Comparison of ENCODE assay signal across 22 cellular contexts in the genomic region with DNA sequence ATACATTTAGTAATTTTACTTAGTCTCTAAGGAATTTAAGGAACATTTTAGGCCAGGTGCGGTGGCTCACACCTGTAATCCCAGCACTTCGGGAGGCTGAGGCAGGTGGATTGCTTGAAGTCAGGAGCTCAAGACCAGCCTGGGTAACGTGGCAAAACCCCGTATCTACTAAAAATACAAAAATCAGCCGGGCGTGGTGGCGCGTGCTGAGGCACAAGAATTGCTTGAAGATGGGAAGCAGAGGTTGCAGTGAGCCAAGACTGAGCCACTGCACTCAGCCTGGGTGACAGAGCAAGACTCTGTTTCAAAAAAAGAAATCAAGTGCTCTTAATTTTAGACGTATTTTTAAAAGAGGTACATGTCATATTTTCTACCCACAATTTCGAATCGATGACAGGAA. TPM values are rescaled to one million over a fixed set of nuclear protein-coding genes. Genes with fewer than 3 reads are reported as not detected.
DNase-seq lines count a peak whose midpoint lies in the region; FAIRE-seq and TF ChIP-seq lines count a peak whose summit lies in the region.
"Had no signal": no experiment of that assay in that cellular context is flagged by ENCODE, and none has a peak within 500 bp of the region (broad histone marks: within the 10 kb centered on the region; RNA-seq: fewer than 3 reads in every experiment).

No MANE protein-coding gene starts in this region.

- peak overlapping the region; percentile 66 for H3K4me3 Mint-ChIP-seq in neural crest cell
- H3K4me3 Mint-ChIP-seq: GM23338 had no signal

- H3K27ac Mint-ChIP-seq in neural crest cell (ENCODE audit: unreplicated experiment) = no peak overlapping the region
- H3K27ac Mint-ChIP-seq: GM23338 had no signal

- intact Hi-C loops in esophagus squamous epithelium (cut with DNase I) = no loop called here

- no peak for DNase-seq in GM12892 (ENCODE audit: insufficient read length)
- DNase-seq in neural crest cell (ENCODE audit: low read depth, low spot score) = no peak
- DNase-seq in NCI-H345 (lab: John Stamatoyannopoulos, UW) = no peak
- no peak for DNase-seq in esophagus squamous epithelium (lab: John Stamatoyannopoulos, UW)
- DNase-seq in G401 (ENCODE audit: low spot score) = no peak
- DNase-seq: AML-193, DMS53, NCI-H1105 treated with DMSO at 0.1 percent for 48 hours, NCI-H2029 treated with DMSO at 0.1 percent for 48 hours, NCI-H2171 treated with DMSO at 0.1 percent for 48 hours, NCI-H446, SJCRH30, T-helper 1 cell had no signal

- no peak overlapping the region for H2AFZ ChIP-seq in OCI-LY1 (ENCODE audit: low read length)
- H2AFZ ChIP-seq: GM23338 had no signal

- TF ChIP-seq POLR2A in GM12892 (IDR thresholded peaks at IDR 0.05; ENCODE audit: low read depth, low read length) (no peak), esophagus squamous epithelium (IDR thresholded peaks at IDR 0.05) (no peak)

- peak; percentile 51 for FAIRE-seq in GM12892 (lab: Jason Lieb, UNC)
- FAIRE-seq: D721Med, K562, RCC 7860 had no signal

- no peaks in the 10 kb centered on the region for H3K27me3 Mint-ChIP-seq in neural crest cell (ENCODE audit: low read depth)

- H3K27me3 ChIP-seq in BLaER1 treated with 17β-estradiol and CSF1 and Interleukin-3, amounts not matched to agents 10 nM and 100 nM = no peaks in the 10 kb centered on the region
- no peaks in the 10 kb centered on the region for H3K27me3 ChIP-seq in OCI-LY1 (ENCODE audit: insufficient read depth, low read length)
- no peaks in the 10 kb centered on the region for H3K27me3 ChIP-seq in esophagus squamous epithelium
- H3K27me3 ChIP-seq: SJCRH30 had no signal

- peak overlapping the region in 2 of 10 experiments; percentile 4 to 10; a peak in 2 of 20 replicates for H3K4me3 ChIP-seq in BLaER1 treated with 17β-estradiol and CSF1 and Interleukin-3, amounts not matched to agents 10 nM and 100 nM
- H3K4me3 ChIP-seq in OCI-LY1 (ENCODE audit: low read depth, low read length, poor library complexity, severe bottlenecking) = peak overlapping the region; percentile 98
- no peak overlapping the region for H3K4me3 ChIP-seq in esophagus squamous epithelium
- H3K4me3 ChIP-seq: GM23338, HAP-1, K562, SJCRH30 had no signal

- H3K36me3 Mint-ChIP-seq in neural crest cell (ENCODE audit: low read depth) = peaks cover 2% of the 10 kb centered on the region

- H3K4me2 ChIP-seq in BLaER1 treated with 17β-estradiol and CSF1 and Interleukin-3, amounts not matched to agents 10 nM and 100 nM = peak overlapping the region; percentile 70 to 90 (median 84)
- peak overlapping the region; percentile 62 for H3K4me2 ChIP-seq in OCI-LY1 (ENCODE audit: low read length)
- H3K4me2 ChIP-seq: GM23338 had no signal

- H3K4me1 ChIP-seq in BLaER1 treated with 17β-estradiol and CSF1 and Interleukin-3, amounts not matched to agents 10 nM and 100 nM = peaks cover 28 to 42% (median 37%) of the 10 kb centered on the region in 10 experiments
- peaks cover 37% of the 10 kb centered on the region for H3K4me1 ChIP-seq in OCI-LY1 (ENCODE audit: insufficient read depth, low read length, severe bottlenecking)
- H3K4me1 ChIP-seq in esophagus squamous epithelium = peaks cover 0 to 23% (median 11%) of the 10 kb centered on the region in 3 donors

- peak overlapping the region in 4 of 11 experiments; percentile 18 to 24 (median 20); a peak in 3 of 22 replicates for H3K27ac ChIP-seq in BLaER1 treated with 17β-estradiol and CSF1 and Interleukin-3, amounts not matched to agents 10 nM and 100 nM
- H3K27ac ChIP-seq in OCI-LY1 (ENCODE audit: low read depth, low read length, poor library complexity, severe bottlenecking) = peak overlapping the region; percentile 88
- H3K27ac ChIP-seq in esophagus squamous epithelium = no peak overlapping the region
- H3K27ac ChIP-seq: SJCRH30 had no signal

- H3K9me3 Mint-ChIP-seq in neural crest cell = no peaks in the 10 kb centered on the region
- H3K9me3 Mint-ChIP-seq: GM23338 had no signal

- peaks cover 6 to 49% (median 37%) of the 10 kb centered on the region in 11 experiments; a peak in 20 of 22 replicates for H3K36me3 ChIP-seq in BLaER1 treated with 17β-estradiol and CSF1 and Interleukin-3, amounts not matched to agents 10 nM and 100 nM
- H3K36me3 ChIP-seq in OCI-LY1 (ENCODE audit: insufficient read depth, low read length) = peaks cover 38% of the 10 kb centered on the region
- peaks cover 0 to 20% (median 0%) of the 10 kb centered on the region in 3 donors for H3K36me3 ChIP-seq in esophagus squamous epithelium

- peak overlapping the region in 4 of 11 experiments; percentile 20 to 55 (median 46); a peak in 5 of 22 replicates for H3K9ac ChIP-seq in BLaER1 treated with 17β-estradiol and CSF1 and Interleukin-3, amounts not matched to agents 10 nM and 100 nM
- peak overlapping the region; percentile 99 for H3K9ac ChIP-seq in OCI-LY1 (ENCODE audit: low read length)

- no peaks in the 10 kb centered on the region for H3K9me2 ChIP-seq in OCI-LY1 (ENCODE audit: low read depth, low read length)

- peaks cover 0 to 62% (median 31%) of the 10 kb centered on the region in 11 experiments; a peak in 17 of 22 replicates for H4K20me1 ChIP-seq in BLaER1 treated with 17β-estradiol and CSF1 and Interleukin-3, amounts not matched to agents 10 nM and 100 nM
- no peaks in the 10 kb centered on the region for H4K20me1 ChIP-seq in OCI-LY1 (ENCODE audit: insufficient read depth, low read length)

- WGBS in esophagus squamous epithelium, 2 donors = 80 to 83% methylated on average over 11 of the region's 11 CpGs

- in situ Hi-C loops in G401 (cut with HindIII; ENCODE audit: low sequenced_read_pairs) = no loop called here

- no peaks in the 10 kb centered on the region for H3K9me3 ChIP-seq in BLaER1 treated with 17β-estradiol and CSF1 and Interleukin-3, amounts not matched to agents 10 nM and 100 nM (replicated peaks in 1 of 11)
- no peaks in the 10 kb centered on the region for H3K9me3 ChIP-seq in OCI-LY1 (ENCODE audit: low read length)
- no peaks in the 10 kb centered on the region for H3K9me3 ChIP-seq in esophagus squamous epithelium
- H3K9me3 ChIP-seq: HAP-1, SJCRH30 had no signal

- peaks cover 30% of the 10 kb centered on the region for H3K4me1 Mint-ChIP-seq in neural crest cell

- TF ChIP-seq CTCF in OCI-LY1 (IDR thresholded peaks at IDR 0.05; ENCODE audit: low read length) (no peak), neural crest cell (conservative IDR thresholded peaks at IDR 0.05) (no peak), esophagus squamous epithelium (IDR thresholded peaks at IDR 0.05) (no peak)

- H3K79me2 ChIP-seq in OCI-LY1 (ENCODE audit: insufficient read depth, low read length) = peaks cover 66% of the 10 kb centered on the region

- no peaks in the 10 kb centered on the region for H3F3A ChIP-seq in OCI-LY1 (ENCODE audit: insufficient read depth, low read length)

RNA-seq across cellular contexts. Expression of a gene that starts 3.3 kb away (rescaled TPM):
- polyA plus RNA-seq in GM12892 (2012; ENCODE audit: missing spikeins) = 19.7 TPM
- total RNA-seq in neural crest cell (45.6 and 47.3 TPM in 2 replicates), esophagus squamous epithelium (10 to 100 TPM in 3 of 4 donors, 1 to 10 TPM in 1; 7.2 to 29.1 (median 21.0) TPM)
- 55.2 and 78.6 TPM in 2 replicates for total RNA-seq in G401 (2014; rRNA removed; shearing (Covaris generic))

RNA-seq across cellular contexts. Expression of a gene that starts 54.8 kb away (rescaled TPM):
- polyA plus RNA-seq in GM12892 (2012; ENCODE audit: missing spikeins) = 12.6 TPM
- total RNA-seq in neural crest cell = 22.2 and 25.7 TPM in 2 replicates
- 10 to 100 TPM; 15.8 to 25.3 (median 17.0) TPM for total RNA-seq in esophagus squamous epithelium
- total RNA-seq in G401 (2014; rRNA removed; shearing (Covaris generic)) = 15.3 and 29.1 TPM in 2 replicates

RNA-seq across cellular contexts. Expression of a gene that starts 59.2 kb away (rescaled TPM):
- 0.15 TPM for polyA plus RNA-seq in GM12892 (2012; ENCODE audit: missing spikeins)
- total RNA-seq in neural crest cell (not detected in 2 replicates), esophagus squamous epithelium (not detected)
- not detected in 2 replicates for total RNA-seq in G401 (2014; rRNA removed; shearing (Covaris generic))
- total RNA-seq: A172, GM23338, K562, SJCRH30 had no signal
- polyA plus RNA-seq: AG04450, K562 had no signal
